Comparison of ENCODE assay signal across 17 cellular contexts in genomic region chr12:56772625-56773024, GRCh38. TPM values are rescaled to one million over a fixed set of nuclear protein-coding genes. Genes with fewer than 3 reads are reported as not detected.
DNase-seq lines count a peak whose midpoint lies in the region; ATAC-seq and TF ChIP-seq lines count a peak whose summit lies in the region.
"Had no signal": no experiment of that assay in that cellular context is flagged by ENCODE, and none has a peak within 500 bp of the region (broad histone marks: within the 10 kb centered on the region; RNA-seq: fewer than 3 reads in every experiment).

No MANE protein-coding gene starts in this region.

- H4K12ac ChIP-seq in trophoblast cell (ENCODE audit: low read depth, low read length), result no peak overlapping the region

- H3K9ac ChIP-seq in trophoblast cell (ENCODE audit: low read length), result no peak overlapping the region

- no peaks in the 10 kb centered on the region for H3K36me3 ChIP-seq in lung (ENCODE audit: control insufficient read depth in 2 of 2, insufficient read depth in 2 of 2, low read length in 2 of 2)
- H3K36me3 ChIP-seq in trophoblast cell (ENCODE audit: control insufficient read depth in 1 of 2, insufficient read depth in 2 of 2, low read length in 2 of 2), result no peaks in the 10 kb centered on the region

- H3K4me1 ChIP-seq in lung (ENCODE audit: control insufficient read depth in 2 of 2, insufficient read depth in 2 of 2, low read length in 2 of 2) (no peaks in the 10 kb centered on the region), trophoblast cell (ENCODE audit: control insufficient read depth in 1 of 2, insufficient read depth in 2 of 2, low read length in 2 of 2) (no peaks in the 10 kb centered on the region)

- no peak overlapping the region for H2BK5ac ChIP-seq in trophoblast cell (ENCODE audit: low read depth, low read length, poor library complexity)

- TF ChIP-seq CTCF in VCaP (conservative IDR thresholded peaks at IDR 0.05) (no peak), lung (IDR thresholded peaks at IDR 0.05; ENCODE audit: control extremely low read depth, extremely low read depth) (no peak)

- H3K27me3 ChIP-seq in lung (ENCODE audit: control insufficient read depth, insufficient read depth) (no peaks in the 10 kb centered on the region), trophoblast cell (ENCODE audit: insufficient read depth, low read length) (no peaks in the 10 kb centered on the region)

- no peaks in the 10 kb centered on the region for H3K9me3 ChIP-seq in lung (ENCODE audit: control insufficient read depth in 2 of 2, insufficient read depth in 1 of 2, low read length in 1 of 2)
- peaks cover 1% of the 10 kb centered on the region for H3K9me3 ChIP-seq in trophoblast cell (ENCODE audit: insufficient read depth, low read depth, low read length)

- H3K79me1 ChIP-seq in trophoblast cell (ENCODE audit: low read length), result no peaks in the 10 kb centered on the region

- H4K91ac ChIP-seq in trophoblast cell (ENCODE audit: low read depth, low read length), result no peak overlapping the region

- peak; percentile 4 for ATAC-seq in left lobe of liver
- ATAC-seq in lung (ENCODE audit: insufficient read depth, low FRiP score), result peak; percentile 43
- no peak for ATAC-seq in GM21619 (IDR thresholded peaks at IDR 0.05; ENCODE audit: unreplicated experiment)
- ATAC-seq: GM23338, HCT116 had no signal

- no peak overlapping the region for H2BK12ac ChIP-seq in trophoblast cell (ENCODE audit: low read length)

- no peak overlapping the region for H3K4me2 ChIP-seq in trophoblast cell (ENCODE audit: low read length)
- H3K4me2 ChIP-seq: GM23338 had no signal

- H2BK120ac ChIP-seq in trophoblast cell (ENCODE audit: insufficient read depth, low read length, poor library complexity), result no peak overlapping the region

- no peak overlapping the region for H3K4me3 ChIP-seq in lung
- no peak overlapping the region for H3K4me3 ChIP-seq in trophoblast cell (ENCODE audit: low read depth, low read length)
- H3K4me3 ChIP-seq: GM23338 had no signal

- no peak overlapping the region for H2AK5ac ChIP-seq in trophoblast cell (ENCODE audit: low read length)

- H4K8ac ChIP-seq in trophoblast cell (ENCODE audit: low read depth, low read length), result no peak overlapping the region

- H3K14ac ChIP-seq in trophoblast cell (ENCODE audit: low read length), result no peak overlapping the region

- no peaks in the 10 kb centered on the region for H3K79me2 ChIP-seq in trophoblast cell (ENCODE audit: control insufficient read depth, insufficient read depth, low read length, poor library complexity)

- H3K23ac ChIP-seq in trophoblast cell (ENCODE audit: low read length), result no peak overlapping the region

- no peak overlapping the region for H3K4ac ChIP-seq in trophoblast cell (ENCODE audit: low read depth, low read length)

- no peak overlapping the region for H3K18ac ChIP-seq in trophoblast cell (ENCODE audit: low read length)

- no peak overlapping the region for H2AFZ ChIP-seq in trophoblast cell (ENCODE audit: insufficient read depth, low read length, poor library complexity)
- H2AFZ ChIP-seq: GM23338 had no signal

- 64 to 82% methylated on average over 5 of the region's 5 CpGs for WGBS in lung, 2 donors
- WGBS in trophoblast cell (ENCODE audit: extremely low coverage, insufficient coverage, insufficient read length), result no CpG with 5 or more reads among the region's 5 CpGs

- H3K27ac ChIP-seq in VCaP (peak overlapping the region; percentile 50), lung (ENCODE audit: low read depth in 1 of 2, low read length in 1 of 2) (no peak overlapping the region), trophoblast cell (ENCODE audit: low read depth, low read length) (no peak overlapping the region)

- DNase-seq in left lobe of liver (ENCODE audit: low spot score) (no peak), lung (ENCODE audit: low spot score) (no peak), mucosa of gallbladder (ENCODE audit: low spot score) (no peak), trophoblast cell (no peak)
- DNase-seq: C1 segment of cervical spinal cord; Calu3; CD4-positive, alpha-beta memory T cell; COR-L47; DMS53; DMS79 treated with DMSO at 0.1 percent for 48 hours; GF-D8; H9; HFFc6 had no signal

RNA-seq across cellular contexts. Expression of gene HSD17B6, which starts 9.5 kb away (rescaled TPM):
- total RNA-seq in left lobe of liver (554 TPM), lung (100 to 1,000 TPM in 1 of 2 donors, 10 to 100 TPM in 1; 34.3 to 107 TPM), mucosa of gallbladder (19.0 TPM)
- 10 to 100 TPM; 10.7 to 45.3 TPM for polyA plus RNA-seq in lung
- 0.55 and 0.82 TPM in 2 replicates for polyA plus RNA-seq in trophoblast cell (2013)

RNA-seq across cellular contexts. Expression of gene PRIM1, which starts 20.5 kb away (rescaled TPM):
- total RNA-seq in left lobe of liver (4.9 TPM), lung (1 to 10 TPM; 5.5 to 9.9 TPM), mucosa of gallbladder (3.9 TPM)
- polyA plus RNA-seq in lung, result 1 to 10 TPM; 3.1 to 4.4 TPM
- 12.5 and 13.4 TPM in 2 replicates for polyA plus RNA-seq in trophoblast cell (2013)

RNA-seq across cellular contexts. Expression of gene NACA, which starts 47.5 kb away (rescaled TPM):
- total RNA-seq in left lobe of liver (223 TPM), lung (1,000 to 10,000 TPM in 1 of 2 donors, 100 to 1,000 TPM in 1; 488 to 1,240 TPM), mucosa of gallbladder (599 TPM)
- 1,000 to 10,000 TPM; 1,081 to 1,734 TPM for polyA plus RNA-seq in lung
- polyA plus RNA-seq in trophoblast cell (2013), result 1,910 and 1,942 TPM in 2 replicates
